Comparison of ENCODE assay signal across 16 cellular contexts in the genomic region with DNA sequence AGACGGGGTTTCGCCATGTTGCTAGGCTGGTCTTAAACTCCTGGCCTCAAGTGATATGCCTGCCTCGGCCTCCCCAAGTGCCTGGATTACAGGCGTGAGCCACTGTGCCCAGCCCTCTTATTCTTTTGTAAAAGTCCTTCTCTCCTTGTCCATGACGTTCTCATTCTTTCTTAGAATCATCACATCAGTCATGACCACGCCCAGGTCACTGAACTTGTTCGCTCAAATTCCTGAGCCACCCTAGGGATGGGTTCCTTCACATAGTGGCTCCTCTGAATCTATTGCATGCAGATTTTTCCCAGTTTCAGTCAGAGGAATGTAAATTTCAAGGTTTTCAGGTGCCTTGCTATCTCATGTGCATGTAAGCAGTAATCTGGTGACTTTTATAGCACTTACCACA. TPM values are rescaled to one million over a fixed set of nuclear protein-coding genes. Genes with fewer than 3 reads are reported as not detected.
DNase-seq lines count a peak whose midpoint lies in the region; ATAC-seq, FAIRE-seq and TF ChIP-seq lines count a peak whose summit lies in the region.
"Had no signal": no experiment of that assay in that cellular context is flagged by ENCODE, and none has a peak within 500 bp of the region (broad histone marks: within the 10 kb centered on the region; RNA-seq: fewer than 3 reads in every experiment).

No MANE protein-coding gene starts in this region.

- WGBS in A549 (ENCODE audit: missing lambda C conversion rate) = 51% methylated on average over 7 of the region's 7 CpGs
- WGBS in mammary epithelial cell (ENCODE audit: low coverage, missing lambda C conversion rate) = 93% methylated on average over 6 of the region's 7 CpGs

- TF ChIP-seq CTCF in A549 (IDR thresholded peaks at IDR 0.05) (no peak), HCT116 (IDR thresholded peaks at IDR 0.05 in 2 of 3, conservative IDR thresholded peaks at IDR 0.05 in 1 of 3; ENCODE audit: borderline replicate concordance in 1 of 3, insufficient read depth in 1 of 3, low read depth in 2 of 3, low read length in 2 of 3) (no peak), mammary epithelial cell (conservative IDR thresholded peaks at IDR 0.05 in 1 of 2, IDR thresholded peaks at IDR 0.05 in 1 of 2; ENCODE audit: extremely low read depth in 1 of 2, insufficient read depth in 1 of 2, low read depth in 1 of 2, low read length in 2 of 2) (no peak), mesothelial cell of epicardium (IDR thresholded peaks at IDR 0.05; ENCODE audit: unreplicated experiment) (no peak)

- CTCF ChIA-PET in A549 (lab: Yijun Ruan, JAX) (no interaction called here), HCT116 (lab: Charles Lee) (no interaction called here), mammary epithelial cell (lab: Charles Lee; ENCODE audit: low non-redundant PET) (no interaction called here)

- TF ChIP-seq EP300 in A549 (IDR thresholded peaks at IDR 0.05) = no peak

- H3K9me2 ChIP-seq in HCT116 (ENCODE audit: insufficient read depth) = no peaks in the 10 kb centered on the region

- H3K4me3 ChIP-seq in A549 (peak overlapping the region; percentile 5; the same call in 1 of the 3 replicates), HCT116 (replicated peaks in 1 of 2; ENCODE audit: low read depth in 1 of 2, low read length in 2 of 2) (peak overlapping the region in 1 of 2 experiments; percentile 12; a peak in 1 of 4 replicates), mammary epithelial cell (replicated peaks in 1 of 3; ENCODE audit: insufficient read depth in 1 of 3, low read depth in 2 of 3, low read length in 3 of 3) (no peak overlapping the region)
- H3K4me3 ChIP-seq: SJCRH30, spleen had no signal

- DNase-seq in A549 (ENCODE audit: low read depth in 1 of 2, low spot score in 1 of 2) (peak; percentile 46 to 83), HCT116 (ENCODE audit: low read depth, low spot score) (peak; percentile 38), mammary epithelial cell (peak; percentile 5), mesothelial cell of epicardium (ENCODE audit: low spot score in 2 of 2, unreplicated experiment in 2 of 2) (no peak), UCSD-AML1 (lab: John Stamatoyannopoulos, UW; ENCODE audit: unreplicated experiment) (no peak), NOMO-1 (lab: John Stamatoyannopoulos, UW; ENCODE audit: unreplicated experiment in 2 of 2) (no peak), OCI-M1 (lab: John Stamatoyannopoulos, UW) (no peak)
- DNase-seq: hypothalamus; MM.1S; NCI-H2227 treated with DMSO at 0.1 percent for 48 hours; SJCRH30; spleen; stimulated activated CD8-positive, alpha-beta memory T cell treated with anti-CD3 and anti-CD28 coated beads, Interleukin-4, amount 100 ng/mL, for 48 hours had no signal

- H3K36me3 ChIP-seq in HCT116 (ENCODE audit: control insufficient read depth in 1 of 2, insufficient read depth in 2 of 2, low read length in 2 of 2) (no peaks in the 10 kb centered on the region), mammary epithelial cell (ENCODE audit: insufficient read depth, low read length) (no peaks in the 10 kb centered on the region)

- intact Hi-C loops in HCT116 (cut with micrococcal nuclease) = no loop called here
- intact Hi-C loops in mammary epithelial cell (cut with micrococcal nuclease) = no loop called here

- H3K27ac Mint-ChIP-seq in mesothelial cell of epicardium = peak overlapping the region; percentile 28
- H3K27ac Mint-ChIP-seq: activated naive CD4-positive, alpha-beta T cell treated with anti-CD3 and anti-CD28 coated beads, Interleukin-2, amount 50 U/mL, for 72 hours had no signal

- peak overlapping the region; percentile 59 for H3K4me2 ChIP-seq in A549
- H3K4me2 ChIP-seq in HCT116 (ENCODE audit: low read length) = peak overlapping the region; percentile 55
- no peak overlapping the region for H3K4me2 ChIP-seq in mammary epithelial cell (ENCODE audit: insufficient read depth, low read depth, low read length)

- BruUV-seq in HCT116 (replicated peaks; lab: Mats Ljungman, UMichigan) = no TSS peak
- BruUV-seq in mammary epithelial cell (replicated peaks; lab: Mats Ljungman, UMichigan) = no TSS peak

- dilution Hi-C loops in mammary epithelial cell (cut with HindIII; ENCODE audit: low sequenced_read_pairs) = no loop called here

- FAIRE-seq in A549 (lab: Jason Lieb, UNC) = no peak

- no peaks in the 10 kb centered on the region for H3K27me3 Mint-ChIP-seq in mesothelial cell of epicardium (ENCODE audit: low read depth)

- TF ChIP-seq POLR2A in A549 (IDR thresholded peaks at IDR 0.05; ENCODE audit: low read length) (no peak), HCT116 (IDR thresholded peaks at IDR 0.05; ENCODE audit: borderline replicate concordance, extremely low read depth, insufficient read depth, insufficient read length) (no peak)

- H3K36me3 Mint-ChIP-seq in mesothelial cell of epicardium = peaks cover 1% of the 10 kb centered on the region

- in situ Hi-C loops in mammary epithelial cell (cut with MboI; ENCODE audit: low sequenced_read_pairs in 2 of 2) = no loop called here

- no peak for TF ChIP-seq RAD21 in A549 (conservative IDR thresholded peaks at IDR 0.05 in 1 of 2, IDR thresholded peaks at IDR 0.05 in 1 of 2)
- no peak for TF ChIP-seq RAD21 in HCT116 (IDR thresholded peaks at IDR 0.05; ENCODE audit: low read depth)

- H3K9ac ChIP-seq in HCT116 (ENCODE audit: low read length) (peak overlapping the region; percentile 21; the same call in 1 of the 2 replicates), mammary epithelial cell (ENCODE audit: insufficient read depth, low read length) (no peak overlapping the region)

- no peaks in the 10 kb centered on the region; the same call in 1 of the 2 replicates for H4K20me1 ChIP-seq in HCT116 (ENCODE audit: insufficient read depth)
- no peaks in the 10 kb centered on the region for H4K20me1 ChIP-seq in mammary epithelial cell (ENCODE audit: insufficient read depth, low read length)

- H3K9me3 Mint-ChIP-seq in mesothelial cell of epicardium = peaks cover 4% of the 10 kb centered on the region

- POLR2A ChIA-PET in A549 (lab: Yijun Ruan, JAX) = no interaction called here
- POLR2A ChIA-PET in HCT116 (lab: Charles Lee) = no interaction called here

- H2AFZ ChIP-seq in HCT116 (ENCODE audit: low read depth, low read length, poor library complexity, severe bottlenecking) (no peak overlapping the region), mammary epithelial cell (ENCODE audit: low read depth, low read length) (no peak overlapping the region)

- no peak overlapping the region for H3K4me3 Mint-ChIP-seq in mesothelial cell of epicardium

- H3K27ac ChIP-seq in A549 (peak overlapping the region; percentile 45 to 77; a peak in 5 of 6 replicates), HCT116 (ENCODE audit: low read depth, low read length) (no peak overlapping the region), mammary epithelial cell (ENCODE audit: insufficient read depth, low read depth, low read length) (peak overlapping the region; percentile 20)
- H3K27ac ChIP-seq: SJCRH30 had no signal

- H3K4me1 ChIP-seq in A549 = peaks cover 83% of the 10 kb centered on the region
- H3K4me1 ChIP-seq in HCT116 (ENCODE audit: control insufficient read depth in 1 of 2, insufficient read depth in 2 of 2, low read length in 2 of 2) = peaks cover 8 to 39% of the 10 kb centered on the region in 2 experiments
- H3K4me1 ChIP-seq in mammary epithelial cell (ENCODE audit: insufficient read depth, low read length) = peaks cover 18% of the 10 kb centered on the region
- H3K4me1 ChIP-seq: SJCRH30 had no signal

- H3K27me3 ChIP-seq in HCT116 (ENCODE audit: insufficient read depth, low read length) = no peaks in the 10 kb centered on the region
- H3K27me3 ChIP-seq in mammary epithelial cell (ENCODE audit: insufficient read depth, low read length) = no peaks in the 10 kb centered on the region
- H3K27me3 ChIP-seq: SJCRH30, spleen had no signal

- peaks cover 24% of the 10 kb centered on the region for H3K4me1 Mint-ChIP-seq in mesothelial cell of epicardium

- RAD21 ChIA-PET in HCT116 (lab: Charles Lee; ENCODE audit: low non-redundant PET in 1 of 2, low total read pairs in 2 of 2, uncharacterized antibody in 2 of 2, unreplicated experiment in 2 of 2) = no interaction called here

- H3K79me2 ChIP-seq in HCT116 (ENCODE audit: insufficient read depth, low read length) = peaks cover 84% of the 10 kb centered on the region
- peaks cover 55% of the 10 kb centered on the region for H3K79me2 ChIP-seq in mammary epithelial cell (ENCODE audit: insufficient read depth, low read length)

- ATAC-seq in A549 (peak; percentile 75 to 79; a peak in 5 of 6 replicates), HCT116 (peak; percentile 69), HG03139 (IDR thresholded peaks at IDR 0.05; ENCODE audit: unreplicated experiment) (no peak)
- ATAC-seq: activated CD4-positive, CD25-positive, alpha-beta regulatory T cell treated with anti-CD3 and anti-CD28 coated beads, Interleukin-2, amount 50 U/mL, for 24 hours; activated naive CD4-positive, alpha-beta T cell treated with anti-CD3 and anti-CD28 coated beads, Interleukin-2, amount 50 U/mL, for 72 hours had no signal

- H3K9me3 ChIP-seq in A549 = no peaks in the 10 kb centered on the region
- no peaks in the 10 kb centered on the region for H3K9me3 ChIP-seq in HCT116 (ENCODE audit: control insufficient read depth in 1 of 2, insufficient read depth in 1 of 2, low read depth in 1 of 2, low read length in 2 of 2)
- H3K9me3 ChIP-seq in mammary epithelial cell (replicated peaks; ENCODE audit: insufficient read depth, low read length) = no peaks in the 10 kb centered on the region
- H3K9me3 ChIP-seq: SJCRH30 had no signal

TF ChIP-seq in A549, 52 proteins besides CTCF, POLR2A, EP300 and RAD21 (continues in another document):
- TF ChIP-seq HOXB5 (CRISPR knock-in tag; IDR thresholded peaks at IDR 0.05) (0 out of 2 replicates have a peak, but pooled peaks have one; percentile 32), RCOR1 (IDR thresholded peaks at IDR 0.05; ENCODE audit: low read depth, low read length) (no peak), EHF (CRISPR knock-in tag; IDR thresholded peaks at IDR 0.05) (no peak), KDM1A (IDR thresholded peaks at IDR 0.05; ENCODE audit: low read depth) (no peak), CBX8 (IDR thresholded peaks at IDR 0.05) (no peak)

RNA-seq across cellular contexts. Expression of gene JADE1, which starts 15.7 kb away (rescaled TPM):
- polyA plus RNA-seq in A549 (2011; rRNA removed) (46.7 and 54.6 TPM in 2 replicates), A549 (2017; fragmentation: RNase III; extraction: RNeasy Plus Mini Kit Qiagen cat#74134 plus additional on column Dnase treatment) (21.7 to 25.1 TPM (median 23.7 TPM) in 3 replicates), mammary epithelial cell (3.3 TPM)
- 13.9 and 16.6 TPM in 2 replicates for polyA plus RNA-seq in A549 (2012; cell fraction: cytosol; rRNA removed)
- 22.4 and 32.8 TPM in 2 replicates for polyA plus RNA-seq in A549 (2012; cell fraction: nucleus; rRNA removed)
- 74.8 and 83.3 TPM in 2 replicates for polyA minus RNA-seq in A549 (2011; rRNA and poly(A)+ RNA removed)
- total RNA-seq in HCT116 (2021; ENCODE audit: unreplicated experiment) (26.5 TPM), mammary epithelial cell (1 to 10 TPM; 5.0 to 6.0 TPM), mesothelial cell of epicardium (18.6 to 21.0 TPM (median 19.8 TPM) in 3 replicates)
- polyA plus RNA-seq in HCT116 (2012) = 12.2 and 14.4 TPM in 2 replicates
- polyA minus RNA-seq in mammary epithelial cell = 22.1 TPM

Comparison
In these comparisons a context has a peak if more than half of its experiments do, and no peak if none do; other contexts are left out.
1. DNase-seq: peak in A549 (2 of 2), HCT116 (single experiment) and mammary epithelial cell (single experiment); none in mesothelial cell of epicardium (0 of 2), UCSD-AML1 (single experiment), NOMO-1 (0 of 2) and OCI-M1 (single experiment).